In the genomic region with DNA sequence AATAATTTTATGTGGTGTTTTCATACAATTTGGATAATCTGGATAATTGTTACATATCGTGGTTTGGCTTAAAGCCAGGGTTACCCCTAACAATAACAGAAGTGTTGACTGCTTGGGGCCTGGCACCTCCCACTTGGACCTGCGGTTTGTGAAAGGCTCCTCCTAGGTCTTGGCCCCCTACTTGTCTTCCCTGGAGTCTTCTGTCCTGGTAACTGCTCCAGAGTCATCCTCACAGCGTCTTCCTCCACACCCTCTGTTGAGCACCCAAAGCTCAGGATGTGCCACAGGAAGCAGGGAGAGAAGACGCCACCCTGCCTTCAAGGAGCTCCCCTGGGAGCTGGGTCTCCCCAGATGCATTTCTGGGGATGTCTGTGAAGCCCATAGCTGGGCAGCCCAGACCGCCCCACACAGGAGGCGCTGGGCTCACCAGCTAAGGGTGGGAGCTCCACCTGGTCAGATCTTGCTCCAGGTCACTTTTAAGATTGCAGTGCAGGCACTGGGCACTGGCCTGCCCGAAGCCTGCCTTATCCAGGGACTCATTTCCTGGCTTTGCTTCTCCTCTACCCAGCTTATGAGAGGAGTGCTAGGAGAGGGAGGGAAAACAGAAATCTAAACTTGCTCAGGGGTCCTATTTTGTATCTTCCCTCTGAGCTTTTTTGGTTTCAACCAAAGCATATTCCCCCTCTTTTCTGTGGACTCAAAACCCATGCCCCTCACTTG, we compare ENCODE assay signal across 10 cellular contexts.
A peak's percentile ranks its signal among the peaks of the same experiment; 100 is the strongest.
DNase-seq lines count a peak whose midpoint lies in the region; ATAC-seq and TF ChIP-seq lines count a peak whose summit lies in the region.
"Had no signal": no experiment of that assay in that cellular context is flagged by ENCODE, and none has a peak within 500 bp of the region (broad histone marks: within the 10 kb centered on the region; RNA-seq: fewer than 3 reads in every experiment).

No MANE protein-coding gene starts in this region.

- H3K27me3 Mint-ChIP-seq in Caco-2 (ENCODE audit: insufficient read depth, unreplicated experiment) = no peaks in the 10 kb centered on the region
- H3K27me3 Mint-ChIP-seq: CD4-positive, alpha-beta T cell had no signal

- no peaks in the 10 kb centered on the region for H3K36me3 Mint-ChIP-seq in Caco-2 (ENCODE audit: insufficient read depth, unreplicated experiment)

- peak; percentile 23; the same call in 1 of the 2 replicates for ATAC-seq in HCT116
- ATAC-seq in HG02763 (IDR thresholded peaks at IDR 0.05; ENCODE audit: unreplicated experiment) = no peak

- DNase-seq in A172 (ENCODE audit: low spot score) (peak; percentile 70), HCT116 (ENCODE audit: low read depth, low spot score) (no peak), amniotic epithelial cell (ENCODE audit: low read depth) (peak; percentile 87), kidney tubule cell (ENCODE audit: low spot score) (peak; percentile 36), HT-29 (ENCODE audit: low spot score) (no peak), Caco-2 (no peak)
- no peak for DNase-seq in stimulated activated CD4-positive, alpha-beta T cell treated with anti-CD3 and anti-CD28 coated beads, Interleukin-2, amount 100 ng/mL, for 48 hours
- DNase-seq: CD4-positive, alpha-beta T cell; NCI-H510A had no signal

- H3K4me1 Mint-ChIP-seq in Caco-2 (ENCODE audit: low read depth, unreplicated experiment) = no peaks in the 10 kb centered on the region

- no peak overlapping the region for H3K4me3 Mint-ChIP-seq in Caco-2 (ENCODE audit: unreplicated experiment)
- H3K4me3 Mint-ChIP-seq: CD4-positive, alpha-beta T cell had no signal

- H3K9me3 Mint-ChIP-seq in Caco-2 (ENCODE audit: unreplicated experiment) = no peaks in the 10 kb centered on the region

- RAD21 ChIA-PET in HCT116 (lab: Charles Lee; ENCODE audit: low non-redundant PET in 1 of 2, low total read pairs in 2 of 2, uncharacterized antibody in 2 of 2, unreplicated experiment in 2 of 2) = no interaction called here

- peak overlapping the region; percentile 49 for H3K4me2 ChIP-seq in HCT116 (ENCODE audit: low read length)

- no peaks in the 10 kb centered on the region for H3K79me2 ChIP-seq in HCT116 (ENCODE audit: insufficient read depth, low read length)

- H3K36me3 ChIP-seq in HCT116 (ENCODE audit: control insufficient read depth in 1 of 2, insufficient read depth in 2 of 2, low read length in 2 of 2) (no peaks in the 10 kb centered on the region), Caco-2 (ENCODE audit: control insufficient read depth, insufficient read depth, low read length) (no peaks in the 10 kb centered on the region)

- no peaks in the 10 kb centered on the region for H3K27me3 ChIP-seq in HCT116 (ENCODE audit: insufficient read depth, low read length)
- no peaks in the 10 kb centered on the region for H3K27me3 ChIP-seq in Caco-2 (replicated peaks; ENCODE audit: control insufficient read depth, insufficient read depth, low read length)

- H3K27ac Mint-ChIP-seq in Caco-2 (ENCODE audit: unreplicated experiment) = no peak overlapping the region
- H3K27ac Mint-ChIP-seq: CD4-positive, alpha-beta T cell had no signal

- CTCF ChIA-PET in HCT116 (lab: Charles Lee) (interaction anchor here (0.5 kb wide), 1 partner anchor 98 kb away, joined by 5 read pairs; no protein-coding TSS in a partner anchor), Caco-2 (lab: Charles Lee) (no interaction called here)

- no peak for TF ChIP-seq POLR2A in HCT116 (IDR thresholded peaks at IDR 0.05; ENCODE audit: borderline replicate concordance, extremely low read depth, insufficient read depth, insufficient read length)

- no peak for TF ChIP-seq CTCF in HCT116 (IDR thresholded peaks at IDR 0.05 in 2 of 3, conservative IDR thresholded peaks at IDR 0.05 in 1 of 3; ENCODE audit: borderline replicate concordance in 1 of 3, insufficient read depth in 1 of 3, low read depth in 2 of 3, low read length in 2 of 3)
- no peak for TF ChIP-seq CTCF in Caco-2 (IDR thresholded peaks at IDR 0.05; ENCODE audit: insufficient read depth in 1 of 2, low read depth in 1 of 2, low read length in 1 of 2, severe bottlenecking in 1 of 2, unreplicated experiment in 1 of 2)

- H3K27ac ChIP-seq in HCT116 (ENCODE audit: low read depth, low read length) = peak overlapping the region; percentile 61; the same call in 1 of the 2 replicates

- no peaks in the 10 kb centered on the region for H4K20me1 ChIP-seq in HCT116 (ENCODE audit: insufficient read depth)

- BruUV-seq in HCT116 (replicated peaks; lab: Mats Ljungman, UMichigan) = no TSS peak
- BruUV-seq in Caco-2 (replicated peaks; lab: Mats Ljungman, UMichigan) = no TSS peak

- no peak overlapping the region for H3K4me3 ChIP-seq in HCT116 (replicated peaks in 1 of 2; ENCODE audit: low read depth in 1 of 2, low read length in 2 of 2)
- no peak overlapping the region for H3K4me3 ChIP-seq in Caco-2 (ENCODE audit: low read depth, low read length)

- peaks cover 21 to 36% of the 10 kb centered on the region in 2 experiments for H3K4me1 ChIP-seq in HCT116 (ENCODE audit: control insufficient read depth in 1 of 2, insufficient read depth in 2 of 2, low read length in 2 of 2)
- no peaks in the 10 kb centered on the region for H3K4me1 ChIP-seq in Caco-2

- no peaks in the 10 kb centered on the region for H3K9me2 ChIP-seq in HCT116 (ENCODE audit: insufficient read depth)

- peak overlapping the region; percentile 37 for H2AFZ ChIP-seq in HCT116 (ENCODE audit: low read depth, low read length, poor library complexity, severe bottlenecking)

- no peak for TF ChIP-seq RAD21 in HCT116 (IDR thresholded peaks at IDR 0.05; ENCODE audit: low read depth)

- H3K9ac ChIP-seq in HCT116 (ENCODE audit: low read length) = 0 out of 2 replicates have a peak overlapping the region, but pooled peaks have one; percentile 12

- POLR2A ChIA-PET in HCT116 (lab: Charles Lee) (interaction anchor here (0.9 kb wide), 1 partner anchor 90 kb away, joined by 3 read pairs; no protein-coding TSS in a partner anchor), Caco-2 (lab: Charles Lee) (no interaction called here)

- intact Hi-C loops in HCT116 (cut with micrococcal nuclease) = loop anchor here (5.0 kb wide), 1 partner anchor 147 kb away; no protein-coding TSS in a partner anchor
- intact Hi-C loops in Caco-2 (cut with micrococcal nuclease; ENCODE audit: unreplicated experiment) = no loop called here

- H3K9me3 ChIP-seq in HCT116 (ENCODE audit: control insufficient read depth in 1 of 2, insufficient read depth in 1 of 2, low read depth in 1 of 2, low read length in 2 of 2) = no peaks in the 10 kb centered on the region
- H3K9me3 ChIP-seq in Caco-2 = no peaks in the 10 kb centered on the region

TF ChIP-seq in HCT116, 20 proteins besides CTCF, POLR2A, EP300 and RAD21:
- TF ChIP-seq SRF (IDR thresholded peaks at IDR 0.05; ENCODE audit: low read depth) (no peak), EZH2phosphoT487 (IDR thresholded peaks at IDR 0.05; ENCODE audit: borderline replicate concordance) (no peak), CEBPB (IDR thresholded peaks at IDR 0.05; ENCODE audit: low read depth) (no peak), EZH2 (IDR thresholded peaks at IDR 0.05) (no peak), FOSL1 (IDR thresholded peaks at IDR 0.05; ENCODE audit: low read depth) (no peak), ZNF274 (IDR thresholded peaks at IDR 0.05; ENCODE audit: low read depth, low read length) (no peak), TCF7L2 (IDR thresholded peaks at IDR 0.05; ENCODE audit: borderline replicate concordance, extremely low read depth, insufficient read depth, insufficient read length) (no peak)
- TF ChIP-seq, protein P1, sequence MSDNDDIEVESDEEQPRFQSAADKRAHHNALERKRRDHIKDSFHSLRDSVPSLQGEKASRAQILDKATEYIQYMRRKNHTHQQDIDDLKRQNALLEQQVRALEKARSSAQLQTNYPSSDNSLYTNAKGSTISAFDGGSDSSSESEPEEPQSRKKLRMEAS (IDR thresholded peaks at IDR 0.05) = no peak
- TF ChIP-seq, protein P2, sequence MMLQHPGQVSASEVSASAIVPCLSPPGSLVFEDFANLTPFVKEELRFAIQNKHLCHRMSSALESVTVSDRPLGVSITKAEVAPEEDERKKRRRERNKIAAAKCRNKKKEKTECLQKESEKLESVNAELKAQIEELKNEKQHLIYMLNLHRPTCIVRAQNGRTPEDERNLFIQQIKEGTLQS (IDR thresholded peaks at IDR 0.05) = no peak

Comparison
In these comparisons a context has a peak if more than half of its experiments do, and no peak if none do; other contexts are left out.
1. DNase-seq: peak in A172 (single experiment), amniotic epithelial cell (single experiment) and kidney tubule cell (single experiment); none in HCT116 (single experiment), stimulated activated CD4-positive, alpha-beta T cell treated with anti-CD3 and anti-CD28 coated beads, Interleukin-2, amount 100 ng/mL, for 48 hours (0 of 2), HT-29 (single experiment) and Caco-2 (0 of 2).